Comparison of ENCODE assay signal across 9 cellular contexts in genomic region chr1:203686091-203686632, GRCh38. TPM values are rescaled to one million over a fixed set of nuclear protein-coding genes. Genes with fewer than 3 reads are reported as not detected.
DNase-seq lines count a peak whose midpoint lies in the region; ATAC-seq and TF ChIP-seq lines count a peak whose summit lies in the region.
"Had no signal": no experiment of that assay in that cellular context is flagged by ENCODE, and none has a peak within 500 bp of the region (broad histone marks: within the 10 kb centered on the region; RNA-seq: fewer than 3 reads in every experiment).

No MANE protein-coding gene starts in this region.

- no peaks in the 10 kb centered on the region; the same call in 1 of the 2 replicates for H4K20me1 ChIP-seq in GM23248 (ENCODE audit: insufficient read depth)

- H3K79me2 ChIP-seq in GM23248 (ENCODE audit: insufficient read depth): peaks cover 97% of the 10 kb centered on the region

- no peaks in the 10 kb centered on the region for H3K27me3 Mint-ChIP-seq in glutamatergic neuron (ENCODE audit: unreplicated experiment)

- H2AFZ ChIP-seq in GM23248: 0 out of 2 replicates have a peak overlapping the region, but pooled peaks have one; percentile 7

- H3K4me2 ChIP-seq in GM23248 (ENCODE audit: unreplicated experiment): no peak overlapping the region

- peaks cover 30% of the 10 kb centered on the region for H3F3A ChIP-seq in GM23248 (ENCODE audit: insufficient read depth)

- H3K36me3 Mint-ChIP-seq in glutamatergic neuron (ENCODE audit: unreplicated experiment): no peaks in the 10 kb centered on the region

- H3K4me1 ChIP-seq in GM23248 (ENCODE audit: insufficient read depth): 0 out of 2 replicates have a peak, but pooled peaks cover 6% of the 10 kb centered on the region

- 30 to 35% methylated on average over 3 of the region's 3 CpGs for WGBS in GM23248 (ENCODE audit: low coverage in 1 of 2, low lambda C conversion rate in 2 of 2, missing lambda C conversion rate in 2 of 2), 2 experiments

- peak overlapping the region; percentile 0; the same call in 1 of the 2 replicates for H3K9ac ChIP-seq in GM23248

- H3K36me3 ChIP-seq in GM23248 (ENCODE audit: low read depth): peaks cover 16% of the 10 kb centered on the region

- no peaks in the 10 kb centered on the region for H3K9me2 ChIP-seq in GM23248 (ENCODE audit: insufficient read depth)

- H3K27ac ChIP-seq in GM23248: peak overlapping the region; percentile 11; the same call in 1 of the 2 replicates

- ATAC-seq in sciatic nerve (peak; percentile 66), HG03342 (IDR thresholded peaks at IDR 0.05; ENCODE audit: unreplicated experiment) (no peak)

- intact Hi-C loops in sciatic nerve (cut with DNase I): no loop called here

- H3K9me3 Mint-ChIP-seq in glutamatergic neuron (ENCODE audit: unreplicated experiment): no peaks in the 10 kb centered on the region
- H3K9me3 Mint-ChIP-seq: nephron progenitor cell had no signal

- DNase-seq in GM23248 (peak; percentile 30), NCI-H69 (lab: John Stamatoyannopoulos, UW) (peak; percentile 99), fibroblast of villous mesenchyme (ENCODE audit: low read depth) (peak; percentile 73), sciatic nerve (ENCODE audit: low spot score) (no peak), kidney tubule cell (ENCODE audit: low spot score) (no peak), glutamatergic neuron (no peak)
- DNase-seq in activated CD4-positive, alpha-beta T cell treated with anti-CD3 and anti-CD28 coated beads, Interleukin-2, amount 50 U/mL, for 1 hour: no peak
- DNase-seq: nephron progenitor cell had no signal

- H3K9me3 ChIP-seq in GM23248 (ENCODE audit: low read depth): no peaks in the 10 kb centered on the region

- no peak overlapping the region for H3K27ac Mint-ChIP-seq in glutamatergic neuron (ENCODE audit: unreplicated experiment)
- H3K27ac Mint-ChIP-seq: nephron progenitor cell had no signal

- TF ChIP-seq CTCF in fibroblast of villous mesenchyme (IDR thresholded peaks at IDR 0.05; ENCODE audit: insufficient read depth, low read depth, low read length): no peak
- no peak for TF ChIP-seq CTCF in glutamatergic neuron (IDR thresholded peaks at IDR 0.05; ENCODE audit: partially characterized antibody, unreplicated experiment)

- no peaks in the 10 kb centered on the region for H3K27me3 ChIP-seq in GM23248 (replicated peaks; ENCODE audit: insufficient read depth)

- no peak overlapping the region for H3K4me3 Mint-ChIP-seq in glutamatergic neuron (ENCODE audit: unreplicated experiment)
- H3K4me3 Mint-ChIP-seq: nephron progenitor cell had no signal

- H3K4me1 Mint-ChIP-seq in glutamatergic neuron (ENCODE audit: low read depth, unreplicated experiment): peaks cover 3% of the 10 kb centered on the region

- in situ Hi-C loops in GM23248 (cut with MboI): no loop called here

- H3K4me3 ChIP-seq in GM23248 (no peak overlapping the region), fibroblast of villous mesenchyme (ENCODE audit: low read depth, low read length) (no peak overlapping the region)

RNA-seq across cellular contexts. Expression of gene ATP2B4, which starts 59.5 kb away (rescaled TPM):
- total RNA-seq in GM23248 (2014; rRNA removed; shearing (Covaris generic)): 82.8 and 86.6 TPM in 2 replicates
- 49.5 and 49.7 TPM in 2 replicates for polyA plus RNA-seq in GM23248 (2016; fragmentation: Nextera tagmentation; extraction: Ambion mirVana)
- total RNA-seq in fibroblast of villous mesenchyme (135 and 214 TPM in 2 replicates), sciatic nerve (107 TPM), glutamatergic neuron (ENCODE audit: unreplicated experiment) (17.4 TPM)

Comparison
In these comparisons a context has a peak if more than half of its experiments do, and no peak if none do; other contexts are left out.
1. DNase-seq: peak in GM23248 (single experiment), NCI-H69 (single experiment) and fibroblast of villous mesenchyme (single experiment); none in sciatic nerve (single experiment), kidney tubule cell (single experiment), glutamatergic neuron (single experiment) and activated CD4-positive, alpha-beta T cell treated with anti-CD3 and anti-CD28 coated beads, Interleukin-2, amount 50 U/mL, for 1 hour (single experiment).